In the genomic region with DNA sequence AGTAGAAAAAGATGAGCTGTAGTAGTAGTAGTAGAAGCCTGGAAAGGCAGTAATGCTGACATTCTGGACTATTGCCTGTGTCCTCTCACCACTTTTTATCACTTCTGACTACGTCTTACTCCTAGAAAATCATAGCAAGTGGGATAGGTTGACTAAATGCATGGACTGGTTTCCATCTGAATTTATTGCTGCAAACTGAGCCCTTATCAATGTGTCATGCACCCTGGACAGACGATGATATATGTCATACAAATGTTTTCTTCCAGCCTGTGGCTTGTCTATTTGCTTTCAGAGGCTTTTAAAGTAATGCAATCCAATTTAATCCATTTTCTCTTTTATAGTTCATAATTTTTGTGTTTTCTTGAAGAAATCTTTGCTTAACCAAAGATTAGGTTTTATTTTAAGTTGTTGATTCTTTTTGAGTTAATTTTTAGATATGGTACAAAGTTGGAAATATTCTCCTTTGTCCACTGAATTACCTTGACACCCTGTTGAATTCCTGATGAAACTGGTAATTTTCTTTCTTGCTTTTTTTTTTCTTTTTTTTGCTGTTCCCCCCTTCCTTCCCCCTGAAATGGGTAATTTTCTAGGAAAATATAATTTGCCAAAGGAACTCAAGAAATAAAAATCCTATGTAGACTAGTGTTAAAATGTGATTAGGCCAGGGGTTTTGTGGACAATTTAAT, we compare ENCODE assay signal across 1 cellular context.
TF ChIP-seq lines count a peak whose summit lies in the region.

No MANE protein-coding gene starts in this region.

TF ChIP-seq in HEK293, 187 proteins besides CTCF, POLR2A, EP300 and RAD21 (continued from another document):
- TF ChIP-seq, protein P1, sequence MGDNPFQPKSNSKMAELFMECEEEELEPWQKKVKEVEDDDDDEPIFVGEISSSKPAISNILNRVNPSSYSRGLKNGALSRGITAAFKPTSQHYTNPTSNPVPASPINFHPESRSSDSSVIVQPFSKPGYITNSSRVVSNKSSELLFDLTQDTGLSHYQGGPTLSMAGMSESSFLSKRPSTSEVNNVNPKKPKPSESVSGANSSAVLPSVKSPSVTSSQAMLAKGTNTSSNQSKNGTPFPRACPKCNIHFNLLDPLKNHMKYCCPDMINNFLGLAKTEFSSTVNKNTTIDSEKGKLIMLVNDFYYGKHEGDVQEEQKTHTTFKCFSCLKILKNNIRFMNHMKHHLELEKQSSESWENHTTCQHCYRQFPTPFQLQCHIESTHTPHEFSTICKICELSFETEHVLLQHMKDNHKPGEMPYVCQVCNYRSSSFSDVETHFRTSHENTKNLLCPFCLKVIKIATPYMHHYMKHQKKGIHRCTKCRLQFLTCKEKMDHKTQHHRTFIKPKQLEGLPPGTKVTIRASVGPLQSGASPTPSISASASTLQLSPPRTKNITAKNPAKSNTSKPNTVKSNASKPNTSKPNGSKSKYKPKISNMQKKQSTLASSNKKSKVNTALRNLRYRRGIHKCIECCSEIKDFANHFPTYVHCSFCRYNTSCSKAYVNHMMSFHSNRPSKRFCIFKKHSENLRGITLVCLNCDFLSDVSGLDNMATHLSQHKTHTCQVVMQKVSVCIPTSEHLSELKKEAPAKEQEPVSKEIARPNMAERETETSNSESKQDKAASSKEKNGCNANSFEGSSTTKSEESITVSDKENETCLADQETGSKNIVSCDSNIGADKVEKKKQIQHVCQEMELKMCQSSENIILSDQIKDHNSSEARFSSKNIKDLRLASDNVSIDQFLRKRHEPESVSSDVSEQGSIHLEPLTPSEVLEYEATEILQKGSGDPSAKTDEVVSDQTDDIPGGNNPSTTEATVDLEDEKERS (tag by site-specific recombination; IDR thresholded peaks at IDR 0.05), result no peak
- TF ChIP-seq, protein P2, sequence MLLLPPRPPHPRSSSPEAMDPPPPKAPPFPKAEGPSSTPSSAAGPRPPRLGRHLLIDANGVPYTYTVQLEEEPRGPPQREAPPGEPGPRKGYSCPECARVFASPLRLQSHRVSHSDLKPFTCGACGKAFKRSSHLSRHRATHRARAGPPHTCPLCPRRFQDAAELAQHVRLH (tag by site-specific recombination; IDR thresholded peaks at IDR 0.05), result 0 out of 2 replicates have a peak, but pooled peaks have one; percentile 50
- peak; percentile 35; the same call in 1 of the 2 replicates for TF ChIP-seq GFI1B (tag by site-specific recombination; IDR thresholded peaks at IDR 0.05)
- TF ChIP-seq ZNF843 (tag by site-specific recombination; IDR thresholded peaks at IDR 0.05), result peak; percentile 91
- TF ChIP-seq KLF16 (tag by site-specific recombination; IDR thresholded peaks at IDR 0.05), result 0 out of 2 replicates have a peak, but pooled peaks have one; percentile 24
- TF ChIP-seq ZNF600 (tag by site-specific recombination; IDR thresholded peaks at IDR 0.05), result peak; percentile 87
- peak; percentile 21; the same call in 1 of the 2 replicates for TF ChIP-seq TRIM28 (IDR thresholded peaks at IDR 0.05; ENCODE audit: borderline replicate concordance, low read length)
- no peak for TF ChIP-seq SP3 (tag by site-specific recombination; IDR thresholded peaks at IDR 0.05)
- TF ChIP-seq, protein P3, sequence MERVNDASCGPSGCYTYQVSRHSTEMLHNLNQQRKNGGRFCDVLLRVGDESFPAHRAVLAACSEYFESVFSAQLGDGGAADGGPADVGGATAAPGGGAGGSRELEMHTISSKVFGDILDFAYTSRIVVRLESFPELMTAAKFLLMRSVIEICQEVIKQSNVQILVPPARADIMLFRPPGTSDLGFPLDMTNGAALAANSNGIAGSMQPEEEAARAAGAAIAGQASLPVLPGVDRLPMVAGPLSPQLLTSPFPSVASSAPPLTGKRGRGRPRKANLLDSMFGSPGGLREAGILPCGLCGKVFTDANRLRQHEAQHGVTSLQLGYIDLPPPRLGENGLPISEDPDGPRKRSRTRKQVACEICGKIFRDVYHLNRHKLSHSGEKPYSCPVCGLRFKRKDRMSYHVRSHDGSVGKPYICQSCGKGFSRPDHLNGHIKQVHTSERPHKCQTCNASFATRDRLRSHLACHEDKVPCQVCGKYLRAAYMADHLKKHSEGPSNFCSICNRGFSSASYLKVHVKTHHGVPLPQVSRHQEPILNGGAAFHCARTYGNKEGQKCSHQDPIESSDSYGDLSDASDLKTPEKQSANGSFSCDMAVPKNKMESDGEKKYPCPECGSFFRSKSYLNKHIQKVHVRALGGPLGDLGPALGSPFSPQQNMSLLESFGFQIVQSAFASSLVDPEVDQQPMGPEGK (tag by site-specific recombination; IDR thresholded peaks at IDR 0.05), result 0 out of 2 replicates have a peak, but pooled peaks have one; percentile 19
- no peak for TF ChIP-seq ZNF132 (tag by site-specific recombination; IDR thresholded peaks at IDR 0.05; ENCODE audit: borderline replicate concordance)
- peak; percentile 65 for TF ChIP-seq WT1 (tag by site-specific recombination; IDR thresholded peaks at IDR 0.05)
- TF ChIP-seq ZNF10 (tag by site-specific recombination; IDR thresholded peaks at IDR 0.05), result no peak
- peak; percentile 61 for TF ChIP-seq ZNF24 (tag by site-specific recombination; IDR thresholded peaks at IDR 0.05)
- TF ChIP-seq ZNF146 (tag by site-specific recombination; IDR thresholded peaks at IDR 0.05), result no peak
- no peak for TF ChIP-seq ZNF169 (tag by site-specific recombination; IDR thresholded peaks at IDR 0.05)
- TF ChIP-seq, protein P4, sequence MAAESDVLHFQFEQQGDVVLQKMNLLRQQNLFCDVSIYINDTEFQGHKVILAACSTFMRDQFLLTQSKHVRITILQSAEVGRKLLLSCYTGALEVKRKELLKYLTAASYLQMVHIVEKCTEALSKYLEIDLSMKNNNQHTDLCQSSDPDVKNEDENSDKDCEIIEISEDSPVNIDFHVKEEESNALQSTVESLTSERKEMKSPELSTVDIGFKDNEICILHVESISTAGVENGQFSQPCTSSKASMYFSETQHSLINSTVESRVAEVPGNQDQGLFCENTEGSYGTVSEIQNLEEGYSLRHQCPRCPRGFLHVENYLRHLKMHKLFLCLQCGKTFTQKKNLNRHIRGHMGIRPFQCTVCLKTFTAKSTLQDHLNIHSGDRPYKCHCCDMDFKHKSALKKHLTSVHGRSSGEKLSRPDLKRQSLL (tag by site-specific recombination; IDR thresholded peaks at IDR 0.05), result no peak
- TF ChIP-seq ZSCAN16 (tag by site-specific recombination; IDR thresholded peaks at IDR 0.05), result peak; percentile 39; the same call in 1 of the 2 replicates
- TF ChIP-seq ZEB2 (tag by site-specific recombination; IDR thresholded peaks at IDR 0.05), result peak; percentile 92
- peak; percentile 36 for TF ChIP-seq ZNF366 (tag by site-specific recombination; conservative IDR thresholded peaks at IDR 0.05)
- 0 out of 2 replicates have a peak, but pooled peaks have one; percentile 52 for TF ChIP-seq ZNF660 (tag by site-specific recombination; IDR thresholded peaks at IDR 0.05)
- peak; percentile 81 for TF ChIP-seq FEZF1 (tag by site-specific recombination; IDR thresholded peaks at IDR 0.05)
- peak; percentile 16; the same call in 1 of the 2 replicates for TF ChIP-seq ZBTB21 (tag by site-specific recombination; IDR thresholded peaks at IDR 0.05)
- TF ChIP-seq, protein P5, sequence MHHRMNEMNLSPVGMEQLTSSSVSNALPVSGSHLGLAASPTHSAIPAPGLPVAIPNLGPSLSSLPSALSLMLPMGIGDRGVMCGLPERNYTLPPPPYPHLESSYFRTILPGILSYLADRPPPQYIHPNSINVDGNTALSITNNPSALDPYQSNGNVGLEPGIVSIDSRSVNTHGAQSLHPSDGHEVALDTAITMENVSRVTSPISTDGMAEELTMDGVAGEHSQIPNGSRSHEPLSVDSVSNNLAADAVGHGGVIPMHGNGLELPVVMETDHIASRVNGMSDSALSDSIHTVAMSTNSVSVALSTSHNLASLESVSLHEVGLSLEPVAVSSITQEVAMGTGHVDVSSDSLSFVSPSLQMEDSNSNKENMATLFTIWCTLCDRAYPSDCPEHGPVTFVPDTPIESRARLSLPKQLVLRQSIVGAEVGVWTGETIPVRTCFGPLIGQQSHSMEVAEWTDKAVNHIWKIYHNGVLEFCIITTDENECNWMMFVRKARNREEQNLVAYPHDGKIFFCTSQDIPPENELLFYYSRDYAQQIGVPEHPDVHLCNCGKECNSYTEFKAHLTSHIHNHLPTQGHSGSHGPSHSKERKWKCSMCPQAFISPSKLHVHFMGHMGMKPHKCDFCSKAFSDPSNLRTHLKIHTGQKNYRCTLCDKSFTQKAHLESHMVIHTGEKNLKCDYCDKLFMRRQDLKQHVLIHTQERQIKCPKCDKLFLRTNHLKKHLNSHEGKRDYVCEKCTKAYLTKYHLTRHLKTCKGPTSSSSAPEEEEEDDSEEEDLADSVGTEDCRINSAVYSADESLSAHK (tag by site-specific recombination; IDR thresholded peaks at IDR 0.05), result peak; percentile 56; the same call in 1 of the 2 replicates
- no peak for TF ChIP-seq ZNF391 (tag by site-specific recombination; IDR thresholded peaks at IDR 0.05; ENCODE audit: borderline replicate concordance, low read depth)
